In genomic region chr15:49152552-49153337, GRCh38 we compare ENCODE assay signal across 15 cellular contexts. TPM values are rescaled to one million over a fixed set of nuclear protein-coding genes. Genes with fewer than 3 reads are reported as not detected.
DNase-seq lines count a peak whose midpoint lies in the region; ATAC-seq, FAIRE-seq and TF ChIP-seq lines count a peak whose summit lies in the region.
"Had no signal": no experiment of that assay in that cellular context is flagged by ENCODE, and none has a peak within 500 bp of the region (broad histone marks: within the 10 kb centered on the region; RNA-seq: fewer than 3 reads in every experiment).

No MANE protein-coding gene starts in this region.

- POLR2A ChIA-PET in GM12878 (lab: Charles Lee), result no interaction called here

- no peaks in the 10 kb centered on the region for H3K9me3 Mint-ChIP-seq in activated CD4-positive, alpha-beta T cell treated with anti-CD3 and anti-CD28 coated beads, Interleukin-2, amount 10 ng/mL, durations not matched to agents 24 days and 14 days

- H3K4me3 ChIP-seq in Karpas-422 (ENCODE audit: low read length) (no peak overlapping the region), GM12878 (peak overlapping the region; percentile 97; the same call in 1 of the 2 replicates), neural cell (ENCODE audit: low read length) (peak overlapping the region; percentile 75)
- H3K4me3 ChIP-seq: esophagus squamous epithelium, lung had no signal

- H3K4me1 ChIP-seq in Karpas-422 (ENCODE audit: low read length) (peaks cover 56% of the 10 kb centered on the region), GM12878 (ENCODE audit: control insufficient read depth, insufficient read depth, low read length) (no peaks in the 10 kb centered on the region)

- H4K20me1 ChIP-seq in Karpas-422 (ENCODE audit: insufficient read depth, low read depth, low read length) (peaks cover 26% of the 10 kb centered on the region), GM12878 (ENCODE audit: control insufficient read depth, insufficient read depth) (no peaks in the 10 kb centered on the region), neural cell (ENCODE audit: insufficient read depth) (no peaks in the 10 kb centered on the region)

- H3K79me2 ChIP-seq in Karpas-422 (ENCODE audit: low read length) (peaks cover 97% of the 10 kb centered on the region), GM12878 (ENCODE audit: control insufficient read depth, insufficient read depth, low read length) (peaks cover 91% of the 10 kb centered on the region), neural cell (replicated peaks; ENCODE audit: insufficient read depth, low read length) (peaks cover 82% of the 10 kb centered on the region)

- TF ChIP-seq EP300 in GM12878 (IDR thresholded peaks at IDR 0.05; ENCODE audit: borderline replicate concordance in 1 of 2, control insufficient read depth in 1 of 2, low read depth in 2 of 2, low read length in 2 of 2), result no peak
- TF ChIP-seq EP300 in neural cell (conservative IDR thresholded peaks at IDR 0.05; ENCODE audit: poor library complexity, severe bottlenecking), result no peak

- RAD21 ChIA-PET in GM12878 (lab: Charles Lee; ENCODE audit: unreplicated experiment), result no interaction called here

- in situ Hi-C loops in GM12878 (cut with MboI), result loop anchor here (5.0 to 25.0 kb wide), 3 partner anchors 285 to 790 kb away; partner anchors contain the start of genes DTWD1 and FAM227B

- H3K27ac ChIP-seq in Karpas-422 (ENCODE audit: low read length) (no peak overlapping the region), GM12878 (ENCODE audit: control insufficient read depth, insufficient read depth) (no peak overlapping the region), neural cell (ENCODE audit: low read length) (no peak overlapping the region)
- H3K27ac ChIP-seq: esophagus squamous epithelium, HL-60 had no signal

- H3K27me3 Mint-ChIP-seq in activated CD4-positive, alpha-beta T cell treated with anti-CD3 and anti-CD28 coated beads, Interleukin-2, amount 10 ng/mL, durations not matched to agents 24 days and 14 days, result peaks cover 1% of the 10 kb centered on the region

- 85% methylated on average over 9 of the region's 9 CpGs for WGBS in GM12878 (ENCODE audit: insufficient coverage, insufficient replicate concordance, low lambda C conversion rate, missing lambda C conversion rate)

- H3K27ac Mint-ChIP-seq in activated CD4-positive, alpha-beta T cell treated with anti-CD3 and anti-CD28 coated beads, Interleukin-2, amount 10 ng/mL, durations not matched to agents 24 days and 14 days, result no peak overlapping the region

- H2AFZ ChIP-seq in Karpas-422 (ENCODE audit: low read length) (no peak overlapping the region), GM12878 (ENCODE audit: control insufficient read depth, low read depth, low read length) (no peak overlapping the region), neural cell (ENCODE audit: low read depth, low read length) (no peak overlapping the region)

- H3K4me2 ChIP-seq in Karpas-422 (ENCODE audit: low read depth, low read length, poor library complexity, severe bottlenecking) (peak overlapping the region; percentile 95), GM12878 (ENCODE audit: control insufficient read depth, insufficient read depth) (no peak overlapping the region), neural cell (ENCODE audit: low read length) (no peak overlapping the region)

- intact Hi-C loops in activated CD4-positive, alpha-beta T cell treated with anti-CD3 and anti-CD28 coated beads, Interleukin-2, amount 10 ng/mL, durations not matched to agents 24 days and 14 days (cut with micrococcal nuclease), result loop anchor here (10.0 kb wide), 1 partner anchor 1202 kb away; the partner anchor contains the start of gene GABPB1
- intact Hi-C loops in GM12878 (cut with micrococcal nuclease; ENCODE audit: unreplicated experiment), result loop anchor here (10.0 kb wide), 1 partner anchor 798 kb away; no protein-coding TSS in a partner anchor

- no peak for DNase-seq in activated CD4-positive, alpha-beta T cell treated with anti-CD3 and anti-CD28 coated beads, Interleukin-2, amount 10 ng/mL, durations not matched to agents 24 days and 14 days
- no peak for DNase-seq in activated CD4-positive, alpha-beta T cell treated with anti-CD3 and anti-CD28 coated beads for 48 hours
- DNase-seq in Karpas-422 (no peak), GM12878 (ENCODE audit: low read depth, low spot score) (no peak), KG1 (lab: John Stamatoyannopoulos, UW) (no peak)
- DNase-seq: DMS53, esophagus squamous epithelium, MV-4-11, posterior cingulate gyrus had no signal

- ATAC-seq in GM12878 (no peak), HG03280 (IDR thresholded peaks at IDR 0.05; ENCODE audit: unreplicated experiment) (no peak), GM18498 (IDR thresholded peaks at IDR 0.05; ENCODE audit: unreplicated experiment) (no peak)

- H3K4me1 Mint-ChIP-seq in activated CD4-positive, alpha-beta T cell treated with anti-CD3 and anti-CD28 coated beads, Interleukin-2, amount 10 ng/mL, durations not matched to agents 24 days and 14 days, result peaks cover 45% of the 10 kb centered on the region

- TF ChIP-seq RAD21 in GM12878 (IDR thresholded peaks at IDR 0.05; ENCODE audit: insufficient read depth, low read depth, low read length), result no peak
- TF ChIP-seq RAD21 in neural cell (conservative IDR thresholded peaks at IDR 0.05), result no peak

- TF ChIP-seq CTCF in GM12878 (IDR thresholded peaks at IDR 0.05 in 2 of 3, conservative IDR thresholded peaks at IDR 0.05 in 1 of 3; ENCODE audit: control insufficient read depth in 2 of 3, extremely low read depth in 1 of 3, insufficient read depth in 1 of 3, low read depth in 3 of 3, low read length in 3 of 3), result no peak
- no peak for TF ChIP-seq CTCF in neural cell (IDR thresholded peaks at IDR 0.05; ENCODE audit: poor library complexity, severe bottlenecking)

- peak overlapping the region; percentile 79 for H3K4me3 Mint-ChIP-seq in activated CD4-positive, alpha-beta T cell treated with anti-CD3 and anti-CD28 coated beads, Interleukin-2, amount 10 ng/mL, durations not matched to agents 24 days and 14 days

- peaks cover 20% of the 10 kb centered on the region; the same call in 1 of the 2 replicates for H3K36me3 ChIP-seq in Karpas-422 (ENCODE audit: insufficient read depth, low read length)
- 0 out of 4 replicates have a peak, but pooled peaks cover 0 to 2% of the 10 kb centered on the region in 2 experiments for H3K36me3 ChIP-seq in GM12878 (ENCODE audit: control insufficient read depth in 2 of 2, insufficient read depth in 2 of 2, low read length in 1 of 2)
- no peaks in the 10 kb centered on the region for H3K36me3 ChIP-seq in neural cell (ENCODE audit: insufficient read depth, low read length)

- no peaks in the 10 kb centered on the region for H3F3A ChIP-seq in neural cell (ENCODE audit: insufficient read depth, low read length, poor library complexity, severe bottlenecking)

- TF ChIP-seq POLR2A in GM12878 (IDR thresholded peaks at IDR 0.05; ENCODE audit: low read depth, low read length), result no peak

- H3K9me3 ChIP-seq in Karpas-422 (ENCODE audit: low read length) (no peaks in the 10 kb centered on the region), GM12878 (replicated peaks; ENCODE audit: control insufficient read depth, insufficient read depth, low read length) (no peaks in the 10 kb centered on the region), neural cell (ENCODE audit: low read length) (no peaks in the 10 kb centered on the region)
- H3K9me3 ChIP-seq: esophagus squamous epithelium had no signal

- no peak overlapping the region for H3K9ac ChIP-seq in Karpas-422 (ENCODE audit: low read length)
- H3K9ac ChIP-seq in GM12878 (ENCODE audit: control insufficient read depth, insufficient read depth, low read length), result no peak overlapping the region
- H3K9ac ChIP-seq in neural cell (ENCODE audit: low read length), result no peak overlapping the region

- H3K36me3 Mint-ChIP-seq in activated CD4-positive, alpha-beta T cell treated with anti-CD3 and anti-CD28 coated beads, Interleukin-2, amount 10 ng/mL, durations not matched to agents 24 days and 14 days (ENCODE audit: low read depth), result peaks cover 24% of the 10 kb centered on the region

- no peaks in the 10 kb centered on the region for H3K27me3 ChIP-seq in Karpas-422 (ENCODE audit: low read length)
- no peaks in the 10 kb centered on the region for H3K27me3 ChIP-seq in GM12878 (replicated peaks in 1 of 2; ENCODE audit: control insufficient read depth in 2 of 2, insufficient read depth in 2 of 2, low read length in 1 of 2)
- H3K27me3 ChIP-seq in neural cell (ENCODE audit: insufficient read depth, low read depth, low read length), result no peaks in the 10 kb centered on the region
- H3K27me3 ChIP-seq: esophagus squamous epithelium had no signal

- CTCF ChIA-PET in GM12878 (lab: Yijun Ruan, JAX), result interaction anchor here (1.0 to 2.0 kb wide), 4 partner anchors 16 to 291 kb away, joined by 3 to 6 read pairs (median 4); no protein-coding TSS in a partner anchor

- no peaks in the 10 kb centered on the region for H3K9me2 ChIP-seq in Karpas-422 (replicated peaks; ENCODE audit: insufficient read depth, low read length)
- no peaks in the 10 kb centered on the region for H3K9me2 ChIP-seq in neural cell (ENCODE audit: insufficient read depth, low read length)

- no TSS peak for BruUV-seq in GM12878 (replicated peaks; lab: Mats Ljungman, UMichigan)

- FAIRE-seq in GM12878 (lab: Jason Lieb, UNC), result no peak
- FAIRE-seq: colon had no signal

- SMC1A ChIA-PET in GM12878 (lab: Charles Lee; ENCODE audit: uncharacterized antibody, unreplicated experiment), result interaction anchor here (1.9 kb wide), 1 partner anchor 12 kb away, joined by 4 read pairs; no protein-coding TSS in a partner anchor

RNA-seq across cellular contexts. Expression of gene COPS2, which starts 2.7 kb away (rescaled TPM):
- total RNA-seq in activated CD4-positive, alpha-beta T cell treated with anti-CD3 and anti-CD28 coated beads, Interleukin-2, amount 10 ng/mL, durations not matched to agents 24 days and 14 days, result 98.6 and 99.0 TPM in 2 replicates
- 50.7 and 65.5 TPM in 2 replicates for total RNA-seq in Karpas-422 (2014; rRNA removed; shearing (Covaris generic); ENCODE audit: low replicate concordance)
- 56.6 and 60.9 TPM in 2 replicates for total RNA-seq in GM12878 (2013; cell fraction: nucleolus; rRNA removed)
- total RNA-seq in GM12878 (2014; rRNA removed) (31.5 and 35.3 TPM in 2 replicates), GM12878 (2014; rRNA removed; fragmentation: Illumina TruSeq; extraction: Trizol) (102 and 106 TPM in 2 replicates), GM12878 (2021) (72.0 and 74.6 TPM in 2 replicates)
- polyA plus RNA-seq in GM12878 (2011; ENCODE audit: low read depth), result 38.0 TPM
- polyA plus RNA-seq in GM12878 (2011; rRNA removed) (78.0 and 155 TPM in 2 replicates), GM12878 (2014; fragmentation: Illumina TruSeq; extraction: Trizol) (115 and 156 TPM in 2 replicates), GM12878 (2014; fragmentation: Nextera tagmentation; extraction: Ambion mirVana) (10 to 100 TPM; 74.5 to 85.9 TPM), GM12878 (2014; rRNA removed) (62.6 and 78.7 TPM in 2 replicates), GM12878 (2016; fragmentation: Nextera tagmentation; extraction: Ambion mirVana) (10 to 100 TPM; 40.9 to 50.9 TPM), neural cell (76.2 and 88.8 TPM in 2 replicates)
- 18.2 and 23.2 TPM in 2 replicates for polyA plus RNA-seq in GM12878 (2011; cell fraction: cytosol; rRNA removed)
- 22.7 and 24.1 TPM in 2 replicates for polyA plus RNA-seq in GM12878 (2011; cell fraction: nucleus; rRNA removed)
- 51.4 and 61.9 TPM in 2 replicates for polyA plus RNA-seq in GM12878 (2012)
- 30.9 and 58.7 TPM in 2 replicates for polyA minus RNA-seq in GM12878 (2011; rRNA and poly(A)+ RNA removed)
- polyA minus RNA-seq in GM12878 (2011; cell fraction: cytosol; rRNA and poly(A)+ RNA removed), result 20.1 and 21.2 TPM in 2 replicates
- 16.3 and 30.5 TPM in 2 replicates for polyA minus RNA-seq in GM12878 (2011; cell fraction: nucleus; rRNA and poly(A)+ RNA removed)
- polyA minus RNA-seq in neural cell, result 125 and 148 TPM in 2 replicates

RNA-seq across cellular contexts. Expression of gene GALK2, which starts 17.3 kb away (rescaled TPM):
- 24.7 and 25.5 TPM in 2 replicates for total RNA-seq in activated CD4-positive, alpha-beta T cell treated with anti-CD3 and anti-CD28 coated beads, Interleukin-2, amount 10 ng/mL, durations not matched to agents 24 days and 14 days
- total RNA-seq in Karpas-422 (2014; rRNA removed; shearing (Covaris generic); ENCODE audit: low replicate concordance), result 27.0 and 33.0 TPM in 2 replicates
- 45.1 and 46.2 TPM in 2 replicates for total RNA-seq in GM12878 (2013; cell fraction: nucleolus; rRNA removed)
- total RNA-seq in GM12878 (2014; rRNA removed), result 16.5 and 18.6 TPM in 2 replicates
- 14.2 and 18.0 TPM in 2 replicates for total RNA-seq in GM12878 (2014; rRNA removed; fragmentation: Illumina TruSeq; extraction: Trizol)
- total RNA-seq in GM12878 (2021), result 11.9 and 15.1 TPM in 2 replicates
- polyA plus RNA-seq in GM12878 (2011; ENCODE audit: low read depth), result 9.5 TPM
- 13.5 and 16.2 TPM in 2 replicates for polyA plus RNA-seq in GM12878 (2011; rRNA removed)
- 11.2 and 11.9 TPM in 2 replicates for polyA plus RNA-seq in GM12878 (2011; cell fraction: cytosol; rRNA removed)
- 9.1 and 10.8 TPM in 2 replicates for polyA plus RNA-seq in GM12878 (2011; cell fraction: nucleus; rRNA removed)
- polyA plus RNA-seq in GM12878 (2012), result 14.1 and 17.6 TPM in 2 replicates
- 13.5 and 17.4 TPM in 2 replicates for polyA plus RNA-seq in GM12878 (2014; fragmentation: Illumina TruSeq; extraction: Trizol)
- 10 to 100 TPM; 20.8 to 26.7 TPM for polyA plus RNA-seq in GM12878 (2014; fragmentation: Nextera tagmentation; extraction: Ambion mirVana)
- 10.0 and 14.0 TPM in 2 replicates for polyA plus RNA-seq in GM12878 (2014; rRNA removed)
- 10 to 100 TPM; 17.7 to 18.2 TPM for polyA plus RNA-seq in GM12878 (2016; fragmentation: Nextera tagmentation; extraction: Ambion mirVana)
- polyA minus RNA-seq in GM12878 (2011; rRNA and poly(A)+ RNA removed), result 15.4 and 24.9 TPM in 2 replicates
- polyA minus RNA-seq in GM12878 (2011; cell fraction: cytosol; rRNA and poly(A)+ RNA removed), result 4.4 and 10.1 TPM in 2 replicates
- 25.3 and 32.4 TPM in 2 replicates for polyA minus RNA-seq in GM12878 (2011; cell fraction: nucleus; rRNA and poly(A)+ RNA removed)
- 26.3 and 33.3 TPM in 2 replicates for polyA plus RNA-seq in neural cell
- polyA minus RNA-seq in neural cell, result 63.3 and 67.4 TPM in 2 replicates
